7 cellular contexts compared by ENCODE assay signal in genomic region chr16:71540-72341, GRCh38. TPM values are rescaled to one million over a fixed set of nuclear protein-coding genes. Genes with fewer than 3 reads are reported as not detected.
A peak's percentile ranks its signal among the peaks of the same experiment; 100 is the strongest.
DNase-seq lines count a peak whose midpoint lies in the region; ATAC-seq and TF ChIP-seq lines count a peak whose summit lies in the region.

No MANE protein-coding gene starts in this region.

- H3K27ac Mint-ChIP-seq in activated CD4-positive, alpha-beta T cell treated with anti-CD3 and anti-CD28 coated beads, Interleukin-2, amount 10 ng/mL, durations not matched to agents 7 days and 5 days = no peak overlapping the region

- in situ Hi-C loops in GM13977 (cut with MboI; ENCODE audit: low pct_unique_long_range_greater_than_20kb, low sequenced_read_pairs, unreplicated experiment) = no loop called here

- peak overlapping the region; percentile 55 for H3K9ac ChIP-seq in SK-N-MC (ENCODE audit: insufficient read length)

- CTCF ChIA-PET in activated CD4-positive, alpha-beta T cell treated with anti-CD3 and anti-CD28 coated beads, Interleukin-2, amount 10 ng/mL, durations not matched to agents 7 days and 5 days (lab: Charles Lee) = interaction anchor here (0.6 to 11.4 kb wide), 5 partner anchors 7 to 1148 kb away, joined by 3 to 169 read pairs (median 7); no protein-coding TSS in a partner anchor

- no peaks in the 10 kb centered on the region for H3K36me3 Mint-ChIP-seq in activated CD4-positive, alpha-beta T cell treated with anti-CD3 and anti-CD28 coated beads, Interleukin-2, amount 10 ng/mL, durations not matched to agents 7 days and 5 days (ENCODE audit: low read depth)

- H3K9me3 ChIP-seq in SK-N-MC (ENCODE audit: low read depth, low read length) = no peaks in the 10 kb centered on the region

- H3K36me3 ChIP-seq in H7 (replicated peaks; ENCODE audit: control insufficient read depth, insufficient read depth, low read length) = no peaks in the 10 kb centered on the region
- no peaks in the 10 kb centered on the region for H3K36me3 ChIP-seq in SK-N-MC (ENCODE audit: insufficient read depth, low read length)

- no peak for TF ChIP-seq CTCF in fibroblast of pulmonary artery (IDR thresholded peaks at IDR 0.05; ENCODE audit: low read length, missing control alignments)
- TF ChIP-seq CTCF in omental fat pad (IDR thresholded peaks at IDR 0.05) = no peak
- no peak for TF ChIP-seq CTCF in GM13977 (IDR thresholded peaks at IDR 0.05; ENCODE audit: extremely low read depth, insufficient read depth, missing control alignments)

- H3K4me1 Mint-ChIP-seq in activated CD4-positive, alpha-beta T cell treated with anti-CD3 and anti-CD28 coated beads, Interleukin-2, amount 10 ng/mL, durations not matched to agents 7 days and 5 days = peaks cover 14% of the 10 kb centered on the region

- peak; percentile 7 for ATAC-seq in omental fat pad (ENCODE audit: low FRiP score)

- DNase-seq in H7 (peak; percentile 94), SK-N-MC (ENCODE audit: low read depth, low spot score) (no peak), fibroblast of pulmonary artery (ENCODE audit: low read depth) (peak; percentile 61), omental fat pad (ENCODE audit: low spot score) (peak; percentile 49), GM13977 (ENCODE audit: low spot score) (no peak), NAMALWA (ENCODE audit: low spot score) (no peak)
- no peak for DNase-seq in activated CD4-positive, alpha-beta T cell treated with anti-CD3 and anti-CD28 coated beads, Interleukin-2, amount 10 ng/mL, durations not matched to agents 7 days and 5 days

- H3K4me3 Mint-ChIP-seq in activated CD4-positive, alpha-beta T cell treated with anti-CD3 and anti-CD28 coated beads, Interleukin-2, amount 10 ng/mL, durations not matched to agents 7 days and 5 days = no peak overlapping the region

- POLR2A ChIA-PET in activated CD4-positive, alpha-beta T cell treated with anti-CD3 and anti-CD28 coated beads, Interleukin-2, amount 10 ng/mL, durations not matched to agents 7 days and 5 days (lab: Charles Lee) = no interaction called here

- no peaks in the 10 kb centered on the region for H3K27me3 ChIP-seq in H7 (ENCODE audit: control insufficient read depth, insufficient read depth, low read length)

- peak overlapping the region; percentile 73 for H3K4me3 ChIP-seq in H7 (ENCODE audit: insufficient read depth, low read depth, low read length)
- peak overlapping the region; percentile 72 for H3K4me3 ChIP-seq in SK-N-MC
- H3K4me3 ChIP-seq in fibroblast of pulmonary artery (replicated peaks; ENCODE audit: low read depth, low read length) = peak overlapping the region; percentile 74

- H3K9me3 Mint-ChIP-seq in activated CD4-positive, alpha-beta T cell treated with anti-CD3 and anti-CD28 coated beads, Interleukin-2, amount 10 ng/mL, durations not matched to agents 7 days and 5 days = no peaks in the 10 kb centered on the region

- peaks cover 38% of the 10 kb centered on the region for H3K27me3 Mint-ChIP-seq in activated CD4-positive, alpha-beta T cell treated with anti-CD3 and anti-CD28 coated beads, Interleukin-2, amount 10 ng/mL, durations not matched to agents 7 days and 5 days

- no peak overlapping the region for H3K27ac ChIP-seq in SK-N-MC

RNA-seq across cellular contexts. Expression of gene RHBDF1, which starts 0.7 kb away (rescaled TPM):
- 38.2 and 42.5 TPM in 2 replicates for total RNA-seq in H7 (2014; rRNA removed; shearing (Covaris generic))
- 10 to 100 TPM; 17.7 to 66.8 (median 18.8) TPM for total RNA-seq in omental fat pad
- under 1 TPM in 1 of 2 experiments, not detected in 1; 0.10 TPM for total RNA-seq in activated CD4-positive, alpha-beta T cell treated with anti-CD3 and anti-CD28 coated beads, Interleukin-2, amount 10 ng/mL, durations not matched to agents 7 days and 5 days

RNA-seq across cellular contexts. Expression of gene MPG, which starts 6.3 kb away (rescaled TPM):
- total RNA-seq in H7 (2014; rRNA removed; shearing (Covaris generic)) = 140 and 181 TPM in 2 replicates
- 100 to 1,000 TPM in 1 of 4 donors, 10 to 100 TPM in 3; 49.1 to 107 (median 87.2) TPM for total RNA-seq in omental fat pad
- 10 to 100 TPM; 47.2 to 52.6 TPM for total RNA-seq in activated CD4-positive, alpha-beta T cell treated with anti-CD3 and anti-CD28 coated beads, Interleukin-2, amount 10 ng/mL, durations not matched to agents 7 days and 5 days

RNA-seq across cellular contexts. Expression of gene SNRNP25, which starts 18.1 kb away (rescaled TPM):
- 39.5 and 52.9 TPM in 2 replicates for total RNA-seq in H7 (2014; rRNA removed; shearing (Covaris generic))
- total RNA-seq in omental fat pad = 10 to 100 TPM; 14.1 to 20.3 (median 17.6) TPM
- total RNA-seq in activated CD4-positive, alpha-beta T cell treated with anti-CD3 and anti-CD28 coated beads, Interleukin-2, amount 10 ng/mL, durations not matched to agents 7 days and 5 days = 10 to 100 TPM; 41.1 to 45.6 TPM

RNA-seq across cellular contexts. Expression of gene POLR3K, which starts 18.3 kb away (rescaled TPM):
- 11.0 and 13.5 TPM in 2 replicates for total RNA-seq in H7 (2014; rRNA removed; shearing (Covaris generic))
- 1 to 10 TPM; 3.4 to 6.3 (median 4.1) TPM for total RNA-seq in omental fat pad
- total RNA-seq in activated CD4-positive, alpha-beta T cell treated with anti-CD3 and anti-CD28 coated beads, Interleukin-2, amount 10 ng/mL, durations not matched to agents 7 days and 5 days = 10 to 100 TPM; 31.5 to 35.8 TPM

Comparison
In these comparisons a context has a peak if more than half of its experiments do, and no peak if none do; other contexts are left out.
1. DNase-seq: peak in H7 (single experiment), fibroblast of pulmonary artery (single experiment) and omental fat pad (single experiment); none in SK-N-MC (single experiment), GM13977 (single experiment), activated CD4-positive, alpha-beta T cell treated with anti-CD3 and anti-CD28 coated beads, Interleukin-2, amount 10 ng/mL, durations not matched to agents 7 days and 5 days (single experiment) and NAMALWA (single experiment).
2. RNA of gene RHBDF1, which starts 0.7 kb away (total RNA-seq): 38.2 to 42.5 TPM in H7 and 17.7 to 66.8 TPM in omental fat pad; 0.10 TPM in activated CD4-positive, alpha-beta T cell treated with anti-CD3 and anti-CD28 coated beads, Interleukin-2, amount 10 ng/mL, durations not matched to agents 7 days and 5 days; every median in the first group is over 10 times any median in the second.
3. Peak in every context shown above with its lines, with median percentiles within 50 percentile points of each other: H3K4me3 ChIP-seq.